In the genomic region with DNA sequence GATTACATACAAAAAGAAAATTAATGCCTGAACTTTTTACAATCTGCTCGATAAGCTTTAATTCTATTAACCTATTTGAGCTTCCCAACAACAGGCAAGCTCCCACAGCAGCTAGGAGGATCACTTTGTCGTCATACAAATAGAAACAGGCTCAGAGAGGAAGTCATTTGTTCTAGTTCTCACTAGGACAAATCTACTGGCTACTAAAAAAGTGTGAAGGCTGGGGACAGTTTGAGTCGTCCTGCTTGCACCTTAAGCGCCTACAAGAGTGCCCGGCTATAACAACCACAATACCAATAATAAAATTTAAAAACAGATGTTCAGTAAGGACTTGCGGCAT, we compare ENCODE assay signal across 8 cellular contexts. TPM values are rescaled to one million over a fixed set of nuclear protein-coding genes. Genes with fewer than 3 reads are reported as not detected.
A peak's percentile ranks its signal among the peaks of the same experiment; 100 is the strongest.
DNase-seq lines count a peak whose midpoint lies in the region; ATAC-seq, FAIRE-seq and TF ChIP-seq lines count a peak whose summit lies in the region.

No MANE protein-coding gene starts in this region.

- RAD21 ChIA-PET in GM12878 (lab: Charles Lee; ENCODE audit: unreplicated experiment), result interaction anchor here (0.5 to 3.8 kb wide), 9 partner anchors 18 to 454 kb away, joined by 3 to 31 read pairs (median 5); a partner anchor contains a TSS

- no peak for FAIRE-seq in GM12878 (lab: Jason Lieb, UNC)

- H3K27ac ChIP-seq in Karpas-422 (ENCODE audit: low read length) (peak overlapping the region; percentile 94), GM12878 (ENCODE audit: control insufficient read depth, insufficient read depth) (peak overlapping the region; percentile 96), liver (ENCODE audit: low read depth in 1 of 2, low read length in 2 of 2) (peak overlapping the region; percentile 88 to 92), tibial nerve (peak overlapping the region; percentile 85 to 96 (median 90))

- no peaks in the 10 kb centered on the region; the same call in 1 of the 2 replicates for H4K20me1 ChIP-seq in Karpas-422 (ENCODE audit: insufficient read depth, low read depth, low read length)
- no peaks in the 10 kb centered on the region; the same call in 1 of the 2 replicates for H4K20me1 ChIP-seq in GM12878 (ENCODE audit: control insufficient read depth, insufficient read depth)

- intact Hi-C loops in GM12878 (cut with micrococcal nuclease; ENCODE audit: unreplicated experiment), result no loop called here

- H3K9me2 ChIP-seq in Karpas-422 (replicated peaks; ENCODE audit: insufficient read depth, low read length), result 0 out of 2 replicates have a peak, but pooled peaks cover 2% of the 10 kb centered on the region

- CTCF ChIA-PET in GM12878 (lab: Yijun Ruan, JAX), result interaction anchor here (0.6 to 2.3 kb wide), 10 partner anchors 13 to 455 kb away, joined by 3 to 9 read pairs (median 4); a partner anchor contains a TSS

- TF ChIP-seq CTCF in GM12878 (IDR thresholded peaks at IDR 0.05 in 2 of 3, conservative IDR thresholded peaks at IDR 0.05 in 1 of 3; ENCODE audit: control insufficient read depth in 2 of 3, extremely low read depth in 1 of 3, insufficient read depth in 1 of 3, low read depth in 3 of 3, low read length in 3 of 3) (no peak), liver (IDR thresholded peaks at IDR 0.05; ENCODE audit: low read depth, low read length, missing input control) (no peak), tibial nerve (IDR thresholded peaks at IDR 0.05) (no peak)

- no peak for TF ChIP-seq EP300 in GM12878 (IDR thresholded peaks at IDR 0.05; ENCODE audit: borderline replicate concordance in 1 of 2, control insufficient read depth in 1 of 2, low read depth in 2 of 2, low read length in 2 of 2)
- TF ChIP-seq EP300 in tibial nerve (IDR thresholded peaks at IDR 0.05), result no peak

- SMC1A ChIA-PET in GM12878 (lab: Charles Lee; ENCODE audit: uncharacterized antibody, unreplicated experiment), result interaction anchor here (0.6 to 3.2 kb wide), 11 partner anchors 9 to 219 kb away, joined by 3 to 13 read pairs (median 3); a partner anchor contains a TSS

- TF ChIP-seq RAD21 in GM12878 (IDR thresholded peaks at IDR 0.05; ENCODE audit: insufficient read depth, low read depth, low read length) (no peak), liver (IDR thresholded peaks at IDR 0.05) (no peak)

- no peaks in the 10 kb centered on the region for H3K27me3 ChIP-seq in Karpas-422 (ENCODE audit: low read length)
- H3K27me3 ChIP-seq in GM12878 (replicated peaks in 1 of 2; ENCODE audit: control insufficient read depth in 2 of 2, insufficient read depth in 2 of 2, low read length in 1 of 2), result no peaks in the 10 kb centered on the region
- H3K27me3 ChIP-seq in liver (ENCODE audit: control insufficient read depth in 4 of 4, insufficient read depth in 4 of 4, low read length in 3 of 4), result no peaks in the 10 kb centered on the region
- peaks cover 3 to 22% of the 10 kb centered on the region in 2 donors for H3K27me3 ChIP-seq in tibial nerve

- H3K4me3 Mint-ChIP-seq in activated T-cell treated with anti-CD3 and anti-CD28 coated beads, Interleukin-2, amount 50 U/mL, for 4 hours, result peak overlapping the region; percentile 90

- H3K4me1 ChIP-seq in Karpas-422 (ENCODE audit: low read length) (peaks cover 41% of the 10 kb centered on the region), GM12878 (ENCODE audit: control insufficient read depth, insufficient read depth, low read length) (peaks cover 12% of the 10 kb centered on the region), liver (ENCODE audit: control insufficient read depth in 4 of 4, insufficient read depth in 4 of 4, low read length in 3 of 4) (peaks cover 4 to 33% (median 20%) of the 10 kb centered on the region in 4 donors), tibial nerve (peaks cover 0 to 40% (median 22%) of the 10 kb centered on the region in 4 donors)

- no peaks in the 10 kb centered on the region for H3K27me3 Mint-ChIP-seq in activated T-cell treated with anti-CD3 and anti-CD28 coated beads, Interleukin-2, amount 50 U/mL, for 4 hours (ENCODE audit: low read depth)

- H3K4me1 Mint-ChIP-seq in activated T-cell treated with anti-CD3 and anti-CD28 coated beads, Interleukin-2, amount 50 U/mL, for 4 hours (ENCODE audit: low read depth), result peaks cover 36% of the 10 kb centered on the region

- no peaks in the 10 kb centered on the region for H3K9me3 Mint-ChIP-seq in activated T-cell treated with anti-CD3 and anti-CD28 coated beads, Interleukin-2, amount 50 U/mL, for 4 hours

- no peak for DNase-seq in activated T-cell treated with anti-CD3 and anti-CD28 coated beads, Interleukin-2, amount 50 U/mL, for 4 hours
- DNase-seq in activated T-cell treated with anti-CD3 and anti-CD28 coated beads, Interleukin-2, amount 50 U/mL, for 48 hours, result no peak
- DNase-seq in Karpas-422, result no peak
- DNase-seq in GM12878 (ENCODE audit: low read depth, low spot score), result no peak
- no peak for DNase-seq in tibial nerve (ENCODE audit: low spot score in 2 of 2)
- DNase-seq in mucosa of gallbladder (ENCODE audit: low spot score), result no peak
- DNase-seq in activated effector memory CD4-positive, alpha-beta T cell treated with anti-CD3 and anti-CD28 coated beads, Interleukin-2, amount 50 U/mL, for 16 hours, result no peak

- H3K4me3 ChIP-seq in Karpas-422 (ENCODE audit: low read length), result peak overlapping the region; percentile 90
- H3K4me3 ChIP-seq in GM12878, result peak overlapping the region; percentile 69
- peak overlapping the region; percentile 65 to 83 (median 82) for H3K4me3 ChIP-seq in liver (ENCODE audit: low read depth in 1 of 3, low read length in 3 of 3)
- peak overlapping the region; percentile 65 to 88 (median 84) for H3K4me3 ChIP-seq in tibial nerve

- no peak for ATAC-seq in activated T-cell treated with anti-CD3 and anti-CD28 coated beads, Interleukin-2, amount 50 U/mL, for 4 hours
- ATAC-seq in GM12878, result no peak; the same call in 1 of the 3 replicates

- POLR2A ChIA-PET in GM12878 (lab: Charles Lee), result interaction anchor here (0.5 to 3.1 kb wide), 16 partner anchors 14 to 643 kb away, joined by 3 to 32 read pairs (median 4); a partner anchor contains a TSS

- in situ Hi-C loops in GM12878 (cut with MboI), result no loop called here

- peaks cover 21% of the 10 kb centered on the region for H3K36me3 Mint-ChIP-seq in activated T-cell treated with anti-CD3 and anti-CD28 coated beads, Interleukin-2, amount 50 U/mL, for 4 hours (ENCODE audit: insufficient read depth)

- peak overlapping the region; percentile 96 for H3K4me2 ChIP-seq in Karpas-422 (ENCODE audit: low read depth, low read length, poor library complexity, severe bottlenecking)
- H3K4me2 ChIP-seq in GM12878 (ENCODE audit: control insufficient read depth, insufficient read depth), result peak overlapping the region; percentile 95

- H3K9me3 ChIP-seq in Karpas-422 (ENCODE audit: low read length) (no peaks in the 10 kb centered on the region), GM12878 (replicated peaks; ENCODE audit: control insufficient read depth, insufficient read depth, low read length) (no peaks in the 10 kb centered on the region), liver (ENCODE audit: control insufficient read depth in 4 of 4, low read length in 3 of 4) (no peaks in the 10 kb centered on the region), tibial nerve (no peaks in the 10 kb centered on the region)

- H3K36me3 ChIP-seq in Karpas-422 (ENCODE audit: insufficient read depth, low read length) (peaks cover 13% of the 10 kb centered on the region; the same call in 1 of the 2 replicates), GM12878 (ENCODE audit: control insufficient read depth in 2 of 2, insufficient read depth in 2 of 2, low read length in 1 of 2) (peaks cover 0 to 8% of the 10 kb centered on the region in 2 experiments; a peak in 3 of 4 replicates), liver (ENCODE audit: control insufficient read depth in 4 of 4, insufficient read depth in 3 of 4, low read depth in 1 of 4, low read length in 3 of 4) (no peaks in the 10 kb centered on the region), tibial nerve (no peaks in the 10 kb centered on the region)

- H3K79me2 ChIP-seq in Karpas-422 (ENCODE audit: low read length), result peaks cover 36% of the 10 kb centered on the region
- peaks cover 35% of the 10 kb centered on the region for H3K79me2 ChIP-seq in GM12878 (ENCODE audit: control insufficient read depth, insufficient read depth, low read length)

- BruUV-seq in GM12878 (replicated peaks; lab: Mats Ljungman, UMichigan), result TSS peak; percentile 98

- H2AFZ ChIP-seq in Karpas-422 (ENCODE audit: low read length) (peak overlapping the region; percentile 80), GM12878 (ENCODE audit: control insufficient read depth, low read depth, low read length) (peak overlapping the region; percentile 87)

- TF ChIP-seq POLR2A in GM12878 (IDR thresholded peaks at IDR 0.05; ENCODE audit: low read depth, low read length) (no peak), tibial nerve (IDR thresholded peaks at IDR 0.05) (no peak)

- H3K9ac ChIP-seq in Karpas-422 (ENCODE audit: low read length), result peak overlapping the region; percentile 87
- H3K9ac ChIP-seq in GM12878 (ENCODE audit: control insufficient read depth, insufficient read depth, low read length), result peak overlapping the region; percentile 91
- H3K9ac ChIP-seq in liver (ENCODE audit: low read depth in 1 of 2, low read length in 2 of 2), result peak overlapping the region; percentile 69 to 93

- WGBS in GM12878 (ENCODE audit: insufficient coverage, insufficient replicate concordance, low lambda C conversion rate, missing lambda C conversion rate), result 0% methylated on average over 6 of the region's 6 CpGs
- 6% methylated on average over 6 of the region's 6 CpGs for WGBS in liver
- 0 to 1% methylated on average over 6 of the region's 6 CpGs for WGBS in tibial nerve, 2 donors

RNA-seq across cellular contexts. Expression of a gene that starts 0.6 kb away (rescaled TPM):
- total RNA-seq in activated T-cell treated with anti-CD3 and anti-CD28 coated beads, Interleukin-2, amount 50 U/mL, for 4 hours, result 10 to 100 TPM; 41.9 to 46.6 (median 42.4) TPM
- 33.7 and 65.4 TPM in 2 replicates for total RNA-seq in Karpas-422 (2014; rRNA removed; shearing (Covaris generic); ENCODE audit: low replicate concordance)
- 47.0 and 48.5 TPM in 2 replicates for total RNA-seq in GM12878 (2013; cell fraction: nucleolus; rRNA removed)
- 54.8 and 54.9 TPM in 2 replicates for total RNA-seq in GM12878 (2014; rRNA removed)
- total RNA-seq in GM12878 (2014; rRNA removed; fragmentation: Illumina TruSeq; extraction: Trizol), result 49.2 and 51.3 TPM in 2 replicates
- 87.3 and 87.9 TPM in 2 replicates for total RNA-seq in GM12878 (2021)
- 53.9 TPM for polyA plus RNA-seq in GM12878 (2011; ENCODE audit: low read depth)
- 51.1 and 64.8 TPM in 2 replicates for polyA plus RNA-seq in GM12878 (2011; rRNA removed)
- polyA plus RNA-seq in GM12878 (2011; cell fraction: cytosol; rRNA removed), result 75.2 and 92.2 TPM in 2 replicates
- 63.7 and 69.2 TPM in 2 replicates for polyA plus RNA-seq in GM12878 (2011; cell fraction: nucleus; rRNA removed)
- 77.2 and 87.5 TPM in 2 replicates for polyA plus RNA-seq in GM12878 (2012)
- polyA plus RNA-seq in GM12878 (2014; fragmentation: Illumina TruSeq; extraction: Trizol), result 38.9 and 82.4 TPM in 2 replicates
- polyA plus RNA-seq in GM12878 (2014; fragmentation: Nextera tagmentation; extraction: Ambion mirVana), result 10 to 100 TPM in 1 of 2 experiments, 1 to 10 TPM in 1; 7.2 to 14.6 TPM
- polyA plus RNA-seq in GM12878 (2014; rRNA removed), result 85.7 and 93.8 TPM in 2 replicates
- polyA plus RNA-seq in GM12878 (2016; fragmentation: Nextera tagmentation; extraction: Ambion mirVana), result 100 to 1,000 TPM in 1 of 2 experiments, 10 to 100 TPM in 1; 99.9 to 102 TPM
- polyA minus RNA-seq in GM12878 (2011; rRNA and poly(A)+ RNA removed), result 49.2 and 69.5 TPM in 2 replicates
- 20.2 and 23.6 TPM in 2 replicates for polyA minus RNA-seq in GM12878 (2011; cell fraction: cytosol; rRNA and poly(A)+ RNA removed)
- 12.0 and 26.0 TPM in 2 replicates for polyA minus RNA-seq in GM12878 (2011; cell fraction: nucleus; rRNA and poly(A)+ RNA removed)
- 10 to 100 TPM; 17.2 to 18.0 TPM for total RNA-seq in liver
- 10 to 100 TPM; 36.5 to 41.0 TPM for polyA plus RNA-seq in liver
- 10 to 100 TPM; 42.6 to 50.3 (median 47.1) TPM for total RNA-seq in tibial nerve
- total RNA-seq in mucosa of gallbladder, result 88.9 TPM

RNA-seq across cellular contexts. Expression of a gene that starts 12.9 kb away (rescaled TPM):
- total RNA-seq in activated T-cell treated with anti-CD3 and anti-CD28 coated beads, Interleukin-2, amount 50 U/mL, for 4 hours, result not detected
- not detected in 2 replicates for total RNA-seq in Karpas-422 (2014; rRNA removed; shearing (Covaris generic); ENCODE audit: low replicate concordance)
- 0.67 TPM in 1 of 2 replicates, not detected in the other for total RNA-seq in GM12878 (2013; cell fraction: nucleolus; rRNA removed)
- total RNA-seq in GM12878 (2014; rRNA removed) (0.54 TPM in 1 of 2 replicates, not detected in the other), GM12878 (2014; rRNA removed; fragmentation: Illumina TruSeq; extraction: Trizol) (0.18 and 0.23 TPM in 2 replicates), GM12878 (2021) (0.24 and 0.44 TPM in 2 replicates), liver (1 to 10 TPM in 1 of 2 donors, not detected in 1; 1.1 TPM), tibial nerve (not detected), mucosa of gallbladder (0.37 TPM)
- polyA plus RNA-seq in GM12878 (2011; ENCODE audit: low read depth), result 0.39 TPM
- polyA plus RNA-seq in GM12878 (2011; rRNA removed) (not detected in 2 replicates), GM12878 (2014; fragmentation: Illumina TruSeq; extraction: Trizol) (0.10 TPM in 1 of 2 replicates, not detected in the other), GM12878 (2014; fragmentation: Nextera tagmentation; extraction: Ambion mirVana) (under 1 TPM in 1 of 2 experiments, not detected in 1; 0.14 TPM), GM12878 (2014; rRNA removed) (0.16 and 1.1 TPM in 2 replicates), GM12878 (2016; fragmentation: Nextera tagmentation; extraction: Ambion mirVana) (under 1 TPM in 1 of 2 experiments, not detected in 1; 0.20 TPM), liver (under 1 TPM in 1 of 2 donors, not detected in 1; 0.63 TPM)
- not detected in 2 replicates for polyA plus RNA-seq in GM12878 (2011; cell fraction: cytosol; rRNA removed)
- not detected in 2 replicates for polyA plus RNA-seq in GM12878 (2011; cell fraction: nucleus; rRNA removed)
- 0.60 and 1.5 TPM in 2 replicates for polyA plus RNA-seq in GM12878 (2012)
- polyA minus RNA-seq in GM12878 (2011; rRNA and poly(A)+ RNA removed), result not detected in 2 replicates
- not detected in 2 replicates for polyA minus RNA-seq in GM12878 (2011; cell fraction: cytosol; rRNA and poly(A)+ RNA removed)
- not detected in 2 replicates for polyA minus RNA-seq in GM12878 (2011; cell fraction: nucleus; rRNA and poly(A)+ RNA removed)

RNA-seq across cellular contexts. Expression of a gene that starts 31.8 kb away (rescaled TPM):
- under 1 TPM; 0.20 to 0.71 (median 0.69) TPM for total RNA-seq in activated T-cell treated with anti-CD3 and anti-CD28 coated beads, Interleukin-2, amount 50 U/mL, for 4 hours
- total RNA-seq in Karpas-422 (2014; rRNA removed; shearing (Covaris generic); ENCODE audit: low replicate concordance), result 0.48 and 0.76 TPM in 2 replicates
- total RNA-seq in GM12878 (2013; cell fraction: nucleolus; rRNA removed), result 0.86 and 1.1 TPM in 2 replicates
- total RNA-seq in GM12878 (2014; rRNA removed) (0.16 and 0.62 TPM in 2 replicates), GM12878 (2014; rRNA removed; fragmentation: Illumina TruSeq; extraction: Trizol) (0.67 and 0.83 TPM in 2 replicates), GM12878 (2021) (0.74 and 1.2 TPM in 2 replicates), liver (100 to 1,000 TPM in 1 of 2 donors, 10 to 100 TPM in 1; 10.5 to 140 TPM), tibial nerve (1 to 10 TPM in 3 of 4 donors, not detected in 1; 2.0 to 3.1 (median 2.1) TPM), mucosa of gallbladder (0.52 TPM)
- 0.38 TPM for polyA plus RNA-seq in GM12878 (2011; ENCODE audit: low read depth)
- polyA plus RNA-seq in GM12878 (2011; rRNA removed) (0.33 and 0.45 TPM in 2 replicates), GM12878 (2014; fragmentation: Illumina TruSeq; extraction: Trizol) (1.1 TPM in 1 of 2 replicates, not detected in the other), GM12878 (2014; fragmentation: Nextera tagmentation; extraction: Ambion mirVana) (under 1 TPM; 0.35 TPM), GM12878 (2014; rRNA removed) (0.27 and 0.77 TPM in 2 replicates), GM12878 (2016; fragmentation: Nextera tagmentation; extraction: Ambion mirVana) (under 1 TPM; 0.36 to 0.42 TPM), liver (100 to 1,000 TPM; 119 to 163 TPM)
- 0.60 and 1.1 TPM in 2 replicates for polyA plus RNA-seq in GM12878 (2011; cell fraction: cytosol; rRNA removed)
- polyA plus RNA-seq in GM12878 (2011; cell fraction: nucleus; rRNA removed), result 3.7 and 5.3 TPM in 2 replicates
- polyA plus RNA-seq in GM12878 (2012), result 0.39 and 0.74 TPM in 2 replicates
- polyA minus RNA-seq in GM12878 (2011; rRNA and poly(A)+ RNA removed), result 0.26 TPM in 1 of 2 replicates, not detected in the other
- polyA minus RNA-seq in GM12878 (2011; cell fraction: cytosol; rRNA and poly(A)+ RNA removed), result not detected in 2 replicates
- 0.36 TPM in 1 of 2 replicates, not detected in the other for polyA minus RNA-seq in GM12878 (2011; cell fraction: nucleus; rRNA and poly(A)+ RNA removed)

RNA-seq across cellular contexts. Expression of a gene that starts 49.3 kb away (rescaled TPM):
- 100 to 1,000 TPM; 262 to 307 (median 280) TPM for total RNA-seq in activated T-cell treated with anti-CD3 and anti-CD28 coated beads, Interleukin-2, amount 50 U/mL, for 4 hours
- 97.6 and 104 TPM in 2 replicates for total RNA-seq in Karpas-422 (2014; rRNA removed; shearing (Covaris generic); ENCODE audit: low replicate concordance)
- total RNA-seq in GM12878 (2013; cell fraction: nucleolus; rRNA removed), result 119 and 126 TPM in 2 replicates
- total RNA-seq in GM12878 (2014; rRNA removed) (98.0 and 111 TPM in 2 replicates), GM12878 (2014; rRNA removed; fragmentation: Illumina TruSeq; extraction: Trizol) (142 and 143 TPM in 2 replicates), GM12878 (2021) (79.5 and 85.3 TPM in 2 replicates), liver (10 to 100 TPM; 51.9 to 63.8 TPM), tibial nerve (10 to 100 TPM; 59.0 to 89.2 (median 83.7) TPM), mucosa of gallbladder (61.1 TPM)
- polyA plus RNA-seq in GM12878 (2011; ENCODE audit: low read depth), result 83.3 TPM
- polyA plus RNA-seq in GM12878 (2011; rRNA removed) (54.1 and 71.8 TPM in 2 replicates), GM12878 (2014; fragmentation: Illumina TruSeq; extraction: Trizol) (154 and 200 TPM in 2 replicates), GM12878 (2014; fragmentation: Nextera tagmentation; extraction: Ambion mirVana) (100 to 1,000 TPM in 1 of 2 experiments, 10 to 100 TPM in 1; 98.2 to 119 TPM), GM12878 (2014; rRNA removed) (78.9 and 83.8 TPM in 2 replicates), GM12878 (2016; fragmentation: Nextera tagmentation; extraction: Ambion mirVana) (100 to 1,000 TPM; 109 to 119 TPM), liver (10 to 100 TPM; 39.6 to 43.8 TPM)
- 50.8 and 59.9 TPM in 2 replicates for polyA plus RNA-seq in GM12878 (2011; cell fraction: cytosol; rRNA removed)
- polyA plus RNA-seq in GM12878 (2011; cell fraction: nucleus; rRNA removed), result 16.8 and 23.9 TPM in 2 replicates
- polyA plus RNA-seq in GM12878 (2012), result 58.3 and 59.3 TPM in 2 replicates
- 50.1 and 61.2 TPM in 2 replicates for polyA minus RNA-seq in GM12878 (2011; rRNA and poly(A)+ RNA removed)
- polyA minus RNA-seq in GM12878 (2011; cell fraction: cytosol; rRNA and poly(A)+ RNA removed), result 19.4 and 22.1 TPM in 2 replicates
- 23.1 and 36.3 TPM in 2 replicates for polyA minus RNA-seq in GM12878 (2011; cell fraction: nucleus; rRNA and poly(A)+ RNA removed)

RNA-seq across cellular contexts. Expression of a gene that starts 50.3 kb away (rescaled TPM):
- total RNA-seq in activated T-cell treated with anti-CD3 and anti-CD28 coated beads, Interleukin-2, amount 50 U/mL, for 4 hours, result 10 to 100 TPM in 2 of 3 donors, 1 to 10 TPM in 1; 4.2 to 13.2 (median 10.9) TPM
- total RNA-seq in Karpas-422 (2014; rRNA removed; shearing (Covaris generic); ENCODE audit: low replicate concordance), result 16.7 and 34.2 TPM in 2 replicates
- 8.3 and 10.1 TPM in 2 replicates for total RNA-seq in GM12878 (2013; cell fraction: nucleolus; rRNA removed)
- total RNA-seq in GM12878 (2014; rRNA removed) (19.3 and 19.4 TPM in 2 replicates), GM12878 (2014; rRNA removed; fragmentation: Illumina TruSeq; extraction: Trizol) (6.2 and 6.4 TPM in 2 replicates), GM12878 (2021) (20.3 and 21.1 TPM in 2 replicates), liver (10 to 100 TPM; 15.1 to 20.7 TPM), tibial nerve (10 to 100 TPM; 20.3 to 32.8 (median 27.3) TPM), mucosa of gallbladder (53.0 TPM)
- polyA plus RNA-seq in GM12878 (2011; ENCODE audit: low read depth), result 5.8 TPM
- polyA plus RNA-seq in GM12878 (2011; rRNA removed) (2.0 and 3.1 TPM in 2 replicates), GM12878 (2014; fragmentation: Illumina TruSeq; extraction: Trizol) (3.1 and 6.1 TPM in 2 replicates), GM12878 (2014; fragmentation: Nextera tagmentation; extraction: Ambion mirVana) (1 to 10 TPM in 1 of 2 experiments, under 1 TPM in 1; 0.39 to 1.2 TPM), GM12878 (2014; rRNA removed) (14.6 and 16.3 TPM in 2 replicates), GM12878 (2016; fragmentation: Nextera tagmentation; extraction: Ambion mirVana) (1 to 10 TPM; 9.4 to 9.5 TPM), liver (10 to 100 TPM in 1 of 2 donors, 1 to 10 TPM in 1; 5.4 to 15.4 TPM)
- polyA plus RNA-seq in GM12878 (2011; cell fraction: cytosol; rRNA removed), result 4.1 and 4.8 TPM in 2 replicates
- 22.3 and 23.6 TPM in 2 replicates for polyA plus RNA-seq in GM12878 (2011; cell fraction: nucleus; rRNA removed)
- polyA plus RNA-seq in GM12878 (2012), result 12.1 and 14.5 TPM in 2 replicates
- polyA minus RNA-seq in GM12878 (2011; rRNA and poly(A)+ RNA removed), result 3.0 and 7.0 TPM in 2 replicates
- 2.9 and 3.2 TPM in 2 replicates for polyA minus RNA-seq in GM12878 (2011; cell fraction: cytosol; rRNA and poly(A)+ RNA removed)
- polyA minus RNA-seq in GM12878 (2011; cell fraction: nucleus; rRNA and poly(A)+ RNA removed), result 4.2 and 7.2 TPM in 2 replicates
